Comparison of ENCODE assay signal across 1 cellular context in genomic region chr15:60957111-60957510, GRCh38.
TF ChIP-seq lines count a peak whose summit lies in the region.

No MANE protein-coding gene starts in this region.

TF ChIP-seq in IMR-90, 13 proteins besides CTCF, POLR2A, EP300 and RAD21:
- no peak for TF ChIP-seq MXI1 (IDR thresholded peaks at IDR 0.05; ENCODE audit: borderline replicate concordance, low read depth, low read length)
- no peak for TF ChIP-seq SMC3 (IDR thresholded peaks at IDR 0.05; ENCODE audit: low read depth, low read length)
- TF ChIP-seq MAZ (IDR thresholded peaks at IDR 0.05; ENCODE audit: borderline replicate concordance, low read depth, low read length) = no peak
